3 cellular contexts compared by ENCODE assay signal in genomic region chr12:25994252-25994651, GRCh38.
TF ChIP-seq lines count a peak whose summit lies in the region.

No MANE protein-coding gene starts in this region.

TF ChIP-seq in GM23338, 12 proteins besides CTCF, POLR2A, EP300 and RAD21 (continued from another document and continues in another):
- TF ChIP-seq ZNF462 (CRISPR knock-in tag; IDR thresholded peaks at IDR 0.05) (no peak), ZNF331 (CRISPR knock-in tag; IDR thresholded peaks at IDR 0.05; ENCODE audit: low read depth) (no peak), ZNF114 (CRISPR knock-in tag; IDR thresholded peaks at IDR 0.05) (no peak), CREB1 (CRISPR knock-in tag; IDR thresholded peaks at IDR 0.05; ENCODE audit: low read depth) (no peak), NANOG (IDR thresholded peaks at IDR 0.05; ENCODE audit: borderline replicate concordance) (no peak), STAT1 (IDR thresholded peaks at IDR 0.05; ENCODE audit: unreplicated experiment) (no peak)

TF ChIP-seq in WTC11, 78 proteins besides CTCF, POLR2A, EP300 and RAD21 (continues in another document):
- TF ChIP-seq, protein P1, sequence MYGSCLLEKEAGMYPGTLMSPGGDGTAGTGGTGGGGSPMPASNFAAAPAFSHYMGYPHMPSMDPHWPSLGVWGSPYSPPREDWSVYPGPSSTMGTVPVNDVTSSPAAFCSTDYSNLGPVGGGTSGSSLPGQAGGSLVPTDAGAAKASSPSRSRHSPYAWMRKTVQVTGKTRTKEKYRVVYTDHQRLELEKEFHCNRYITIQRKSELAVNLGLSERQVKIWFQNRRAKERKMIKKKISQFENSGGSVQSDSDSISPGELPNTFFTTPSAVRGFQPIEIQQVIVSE (CRISPR knock-in tag; IDR thresholded peaks at IDR 0.05; ENCODE audit: borderline replicate concordance) = no peak
- TF ChIP-seq TCF7 (CRISPR knock-in tag; IDR thresholded peaks at IDR 0.05; ENCODE audit: low read depth) = no peak
- no peak for TF ChIP-seq JUN (CRISPR knock-in tag; IDR thresholded peaks at IDR 0.05)
- TF ChIP-seq SMAD4 (CRISPR knock-in tag; IDR thresholded peaks at IDR 0.05) = no peak
- no peak for TF ChIP-seq MAX (CRISPR knock-in tag; IDR thresholded peaks at IDR 0.05)
- no peak for TF ChIP-seq TEAD4 (CRISPR knock-in tag; IDR thresholded peaks at IDR 0.05)
- no peak for TF ChIP-seq EMX1 (CRISPR knock-in tag; IDR thresholded peaks at IDR 0.05)
- no peak for TF ChIP-seq ATF2 (CRISPR knock-in tag; IDR thresholded peaks at IDR 0.05; ENCODE audit: borderline replicate concordance, low read depth)
- TF ChIP-seq MXD4 (CRISPR knock-in tag; IDR thresholded peaks at IDR 0.05; ENCODE audit: borderline replicate concordance) = no peak
- no peak for TF ChIP-seq ATF1 (CRISPR knock-in tag; IDR thresholded peaks at IDR 0.05)
- no peak for TF ChIP-seq GRHL2 (CRISPR knock-in tag; IDR thresholded peaks at IDR 0.05; ENCODE audit: insufficient replicate concordance, severe bottlenecking)
- TF ChIP-seq ETV6 (CRISPR knock-in tag; IDR thresholded peaks at IDR 0.05) = no peak
- TF ChIP-seq, protein P2, sequence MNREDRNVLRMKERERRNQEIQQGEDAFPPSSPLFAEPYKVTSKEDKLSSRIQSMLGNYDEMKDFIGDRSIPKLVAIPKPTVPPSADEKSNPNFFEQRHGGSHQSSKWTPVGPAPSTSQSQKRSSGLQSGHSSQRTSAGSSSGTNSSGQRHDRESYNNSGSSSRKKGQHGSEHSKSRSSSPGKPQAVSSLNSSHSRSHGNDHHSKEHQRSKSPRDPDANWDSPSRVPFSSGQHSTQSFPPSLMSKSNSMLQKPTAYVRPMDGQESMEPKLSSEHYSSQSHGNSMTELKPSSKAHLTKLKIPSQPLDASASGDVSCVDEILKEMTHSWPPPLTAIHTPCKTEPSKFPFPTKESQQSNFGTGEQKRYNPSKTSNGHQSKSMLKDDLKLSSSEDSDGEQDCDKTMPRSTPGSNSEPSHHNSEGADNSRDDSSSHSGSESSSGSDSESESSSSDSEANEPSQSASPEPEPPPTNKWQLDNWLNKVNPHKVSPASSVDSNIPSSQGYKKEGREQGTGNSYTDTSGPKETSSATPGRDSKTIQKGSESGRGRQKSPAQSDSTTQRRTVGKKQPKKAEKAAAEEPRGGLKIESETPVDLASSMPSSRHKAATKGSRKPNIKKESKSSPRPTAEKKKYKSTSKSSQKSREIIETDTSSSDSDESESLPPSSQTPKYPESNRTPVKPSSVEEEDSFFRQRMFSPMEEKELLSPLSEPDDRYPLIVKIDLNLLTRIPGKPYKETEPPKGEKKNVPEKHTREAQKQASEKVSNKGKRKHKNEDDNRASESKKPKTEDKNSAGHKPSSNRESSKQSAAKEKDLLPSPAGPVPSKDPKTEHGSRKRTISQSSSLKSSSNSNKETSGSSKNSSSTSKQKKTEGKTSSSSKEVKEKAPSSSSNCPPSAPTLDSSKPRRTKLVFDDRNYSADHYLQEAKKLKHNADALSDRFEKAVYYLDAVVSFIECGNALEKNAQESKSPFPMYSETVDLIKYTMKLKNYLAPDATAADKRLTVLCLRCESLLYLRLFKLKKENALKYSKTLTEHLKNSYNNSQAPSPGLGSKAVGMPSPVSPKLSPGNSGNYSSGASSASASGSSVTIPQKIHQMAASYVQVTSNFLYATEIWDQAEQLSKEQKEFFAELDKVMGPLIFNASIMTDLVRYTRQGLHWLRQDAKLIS (CRISPR knock-in tag; IDR thresholded peaks at IDR 0.05; ENCODE audit: borderline replicate concordance) = no peak
- TF ChIP-seq, protein P3, sequence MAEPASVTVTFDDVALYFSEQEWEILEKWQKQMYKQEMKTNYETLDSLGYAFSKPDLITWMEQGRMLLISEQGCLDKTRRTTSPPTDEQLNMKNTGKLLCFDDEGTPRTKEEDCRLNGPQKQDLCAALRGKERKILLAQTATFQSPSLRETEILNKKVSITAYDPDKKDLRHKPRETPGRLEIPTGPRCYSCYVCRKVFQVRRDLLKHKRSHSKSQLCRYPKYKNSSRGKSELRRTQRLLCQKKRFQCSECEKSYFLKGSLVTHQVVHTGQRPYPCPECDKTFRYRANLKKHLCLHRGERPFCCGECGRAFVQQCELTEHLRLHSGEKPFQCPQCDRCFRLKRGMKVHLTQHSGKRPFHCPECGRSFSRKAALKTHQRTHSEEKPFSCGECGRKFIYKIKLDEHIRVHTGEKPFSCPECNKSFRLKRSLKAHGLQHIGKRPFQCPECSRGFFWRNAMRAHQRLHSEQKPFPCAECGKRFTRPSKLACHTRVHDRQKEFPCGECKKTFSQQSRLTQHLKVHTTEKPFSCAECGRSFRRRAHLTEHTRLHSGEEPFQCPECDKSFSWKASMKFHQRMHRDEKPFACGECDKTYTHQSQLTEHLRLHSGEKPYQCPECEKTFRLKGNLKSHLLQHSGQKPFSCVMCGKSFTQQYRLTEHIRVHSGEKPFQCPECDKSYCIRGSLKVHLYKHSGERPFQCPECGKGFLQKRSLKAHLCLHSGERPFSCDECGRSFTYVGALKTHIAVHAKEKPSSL (CRISPR knock-in tag; conservative IDR thresholded peaks at IDR 0.05) = no peak
- TF ChIP-seq PREB (CRISPR knock-in tag; IDR thresholded peaks at IDR 0.05; ENCODE audit: borderline replicate concordance) = no peak

TF ChIP-seq in HepG2, 621 proteins besides CTCF, POLR2A, EP300 and RAD21 (continued from another document):
- TF ChIP-seq BCLAF1 (IDR thresholded peaks at IDR 0.05) (no peak), ZBTB34 (CRISPR knock-in tag; IDR thresholded peaks at IDR 0.05) (no peak), SOX6 (IDR thresholded peaks at IDR 0.05) (no peak), SOX6 (CRISPR knock-in tag; IDR thresholded peaks at IDR 0.05) (no peak), KAT2B (IDR thresholded peaks at IDR 0.05; ENCODE audit: borderline replicate concordance, low read depth, low read length) (no peak), ZNF292 (CRISPR knock-in tag; IDR thresholded peaks at IDR 0.05; ENCODE audit: borderline replicate concordance, low read depth) (no peak), CCDC6 (CRISPR knock-in tag; IDR thresholded peaks at IDR 0.05) (no peak), ZNF607 (CRISPR knock-in tag; IDR thresholded peaks at IDR 0.05; ENCODE audit: borderline replicate concordance) (no peak), FOSL2 (CRISPR knock-in tag; IDR thresholded peaks at IDR 0.05) (no peak), SOX5 (CRISPR knock-in tag; IDR thresholded peaks at IDR 0.05; ENCODE audit: borderline replicate concordance) (no peak), GPN1 (CRISPR knock-in tag; IDR thresholded peaks at IDR 0.05; ENCODE audit: borderline replicate concordance) (no peak), ZNF7 (CRISPR knock-in tag; IDR thresholded peaks at IDR 0.05) (no peak)
- TF ChIP-seq, protein P4, sequence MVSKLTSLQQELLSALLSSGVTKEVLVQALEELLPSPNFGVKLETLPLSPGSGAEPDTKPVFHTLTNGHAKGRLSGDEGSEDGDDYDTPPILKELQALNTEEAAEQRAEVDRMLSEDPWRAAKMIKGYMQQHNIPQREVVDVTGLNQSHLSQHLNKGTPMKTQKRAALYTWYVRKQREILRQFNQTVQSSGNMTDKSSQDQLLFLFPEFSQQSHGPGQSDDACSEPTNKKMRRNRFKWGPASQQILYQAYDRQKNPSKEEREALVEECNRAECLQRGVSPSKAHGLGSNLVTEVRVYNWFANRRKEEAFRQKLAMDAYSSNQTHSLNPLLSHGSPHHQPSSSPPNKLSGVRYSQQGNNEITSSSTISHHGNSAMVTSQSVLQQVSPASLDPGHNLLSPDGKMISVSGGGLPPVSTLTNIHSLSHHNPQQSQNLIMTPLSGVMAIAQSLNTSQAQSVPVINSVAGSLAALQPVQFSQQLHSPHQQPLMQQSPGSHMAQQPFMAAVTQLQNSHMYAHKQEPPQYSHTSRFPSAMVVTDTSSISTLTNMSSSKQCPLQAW (CRISPR knock-in tag; IDR thresholded peaks at IDR 0.05) = no peak
